In the genomic region with DNA sequence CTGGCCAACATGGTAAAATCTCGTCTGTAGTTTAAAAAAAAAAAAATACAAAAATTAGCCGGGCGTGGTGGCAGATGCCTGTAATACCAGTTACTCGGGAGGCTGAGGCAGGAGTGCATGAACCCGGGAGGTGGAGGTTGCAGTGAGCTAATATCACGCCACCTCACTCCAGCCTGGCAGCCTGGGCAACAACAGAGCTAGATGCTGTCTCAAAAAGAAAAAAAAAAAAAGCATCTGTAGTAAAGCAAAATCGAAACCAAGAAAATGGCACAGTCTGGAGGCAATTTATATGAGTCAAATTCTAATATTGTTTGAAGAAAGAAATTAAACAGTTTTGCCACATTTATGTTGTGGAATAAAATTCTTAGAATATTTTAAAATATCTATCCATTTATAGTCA, we compare ENCODE assay signal across 17 cellular contexts.
DNase-seq lines count a peak whose midpoint lies in the region; ATAC-seq, FAIRE-seq and TF ChIP-seq lines count a peak whose summit lies in the region.
"Had no signal": no experiment of that assay in that cellular context is flagged by ENCODE, and none has a peak within 500 bp of the region (broad histone marks: within the 10 kb centered on the region; RNA-seq: fewer than 3 reads in every experiment).

No MANE protein-coding gene starts in this region.

- H3K4me1 Mint-ChIP-seq in naive thymus-derived CD8-positive, alpha-beta T cell: no peaks in the 10 kb centered on the region
- H3K4me1 Mint-ChIP-seq in MCF 10A (ENCODE audit: insufficient read depth, unreplicated experiment): no peaks in the 10 kb centered on the region
- H3K4me1 Mint-ChIP-seq: B cell had no signal

- H3K27me3 ChIP-seq in mesendoderm (ENCODE audit: insufficient read depth, low read length, poor library complexity): no peaks in the 10 kb centered on the region
- H3K27me3 ChIP-seq: BLaER1 treated with 17β-estradiol and CSF1 and Interleukin-3, amounts not matched to agents 10 nM and 100 nM had no signal

- BruUV-seq in MCF 10A (replicated peaks; lab: Mats Ljungman, UMichigan): no TSS peak

- H3K36me3 Mint-ChIP-seq in naive thymus-derived CD8-positive, alpha-beta T cell: no peaks in the 10 kb centered on the region
- H3K36me3 Mint-ChIP-seq in MCF 10A (ENCODE audit: insufficient read depth, unreplicated experiment): no peaks in the 10 kb centered on the region
- H3K36me3 Mint-ChIP-seq: CD8-positive, alpha-beta T cell had no signal

- no peaks in the 10 kb centered on the region for H3K79me2 ChIP-seq in mesendoderm (ENCODE audit: control insufficient read depth, insufficient read depth, low read length)

- no peaks in the 10 kb centered on the region for H3K36me3 ChIP-seq in mesendoderm (ENCODE audit: control insufficient read depth, insufficient read depth, low read length)
- H3K36me3 ChIP-seq: BLaER1 treated with 17β-estradiol and CSF1 and Interleukin-3, amounts not matched to agents 10 nM and 100 nM; HAP-1 had no signal

- peaks cover 0 to 9% (median 0%) of the 10 kb centered on the region in 9 donors for H3K9me3 Mint-ChIP-seq in naive thymus-derived CD8-positive, alpha-beta T cell
- H3K9me3 Mint-ChIP-seq in MCF 10A (ENCODE audit: unreplicated experiment): no peaks in the 10 kb centered on the region

- FAIRE-seq in A204.1 (lab: Jason Lieb, UNC): peak; percentile 14
- FAIRE-seq: GM12891, GM18507 had no signal

- H3K27me3 Mint-ChIP-seq in naive thymus-derived CD8-positive, alpha-beta T cell: no peaks in the 10 kb centered on the region
- no peaks in the 10 kb centered on the region for H3K27me3 Mint-ChIP-seq in MCF 10A (ENCODE audit: insufficient read depth, unreplicated experiment)
- H3K27me3 Mint-ChIP-seq: B cell had no signal

- in situ Hi-C loops in GM13976 (cut with MboI; ENCODE audit: low sequenced_read_pairs, unreplicated experiment): no loop called here

- DNase-seq in H4 (ENCODE audit: low spot score) (peak; percentile 13), OCI-M1 (lab: John Stamatoyannopoulos, UW) (peak; percentile 23), mesendoderm (no peak), GM13976 (ENCODE audit: low spot score) (no peak), MCF 10A (ENCODE audit: unreplicated experiment) (no peak)
- no peak for DNase-seq in naive thymus-derived CD8-positive, alpha-beta T cell
- DNase-seq: 8988T; Calu3; CD8-positive, alpha-beta T cell; DMS79 treated with DMSO at 0.1 percent for 48 hours; GF-D8 had no signal

- H3K4me3 Mint-ChIP-seq in naive thymus-derived CD8-positive, alpha-beta T cell: no peak overlapping the region
- no peak overlapping the region for H3K4me3 Mint-ChIP-seq in MCF 10A (ENCODE audit: unreplicated experiment)
- H3K4me3 Mint-ChIP-seq: B cell; CD8-positive, alpha-beta T cell had no signal

- no peak overlapping the region for H3K4me2 ChIP-seq in mesendoderm (ENCODE audit: low read length)
- H3K4me2 ChIP-seq: BLaER1 treated with 17β-estradiol and CSF1 and Interleukin-3, amounts not matched to agents 10 nM and 100 nM had no signal

- no peak overlapping the region for H4K8ac ChIP-seq in mesendoderm (ENCODE audit: low read depth, low read length)

- H3K23ac ChIP-seq in mesendoderm (ENCODE audit: low read length): no peak overlapping the region

- H3K9ac ChIP-seq in mesendoderm (ENCODE audit: low read length): no peak overlapping the region
- H3K9ac ChIP-seq: BLaER1 treated with 17β-estradiol and CSF1 and Interleukin-3, amounts not matched to agents 10 nM and 100 nM had no signal

- H3K27ac ChIP-seq in mesendoderm (ENCODE audit: low read depth, low read length): no peak overlapping the region
- H3K27ac ChIP-seq: BLaER1 treated with 17β-estradiol and CSF1 and Interleukin-3, amounts not matched to agents 10 nM and 100 nM had no signal

- POLR2A ChIA-PET in naive thymus-derived CD8-positive, alpha-beta T cell (lab: Charles Lee): no interaction called here
- POLR2A ChIA-PET in MCF 10A (lab: Yijun Ruan, JAX): interaction anchor here (0.6 kb wide), 1 partner anchor 298 kb away, joined by 3 read pairs; no protein-coding TSS in a partner anchor

- intact Hi-C loops in MCF 10A (cut with micrococcal nuclease): no loop called here

- H2BK15ac ChIP-seq in mesendoderm (replicated peaks; ENCODE audit: low read depth): no peak overlapping the region

- H2BK5ac ChIP-seq in mesendoderm (ENCODE audit: low read length): no peak overlapping the region

- H3K27ac Mint-ChIP-seq in naive thymus-derived CD8-positive, alpha-beta T cell: no peak overlapping the region
- H3K27ac Mint-ChIP-seq in MCF 10A (ENCODE audit: low read depth, unreplicated experiment): no peak overlapping the region
- H3K27ac Mint-ChIP-seq: B cell; CD8-positive, alpha-beta T cell had no signal

- CTCF ChIA-PET in MCF 10A (lab: Yijun Ruan, JAX): no interaction called here

- H3K4me1 ChIP-seq in mesendoderm (ENCODE audit: control insufficient read depth, low read depth, low read length): no peaks in the 10 kb centered on the region
- H3K4me1 ChIP-seq: BLaER1 treated with 17β-estradiol and CSF1 and Interleukin-3, amounts not matched to agents 10 nM and 100 nM had no signal

- no peak overlapping the region for H2BK120ac ChIP-seq in mesendoderm (ENCODE audit: low read depth, low read length)

- H3K79me1 ChIP-seq in mesendoderm (ENCODE audit: low read length): no peaks in the 10 kb centered on the region

- WGBS in mesendoderm (ENCODE audit: extremely low coverage, insufficient coverage, low lambda C conversion rate): no CpG with 5 or more reads among the region's 7 CpGs

- no peak overlapping the region for H2AK5ac ChIP-seq in mesendoderm (ENCODE audit: low read length)

- H3K18ac ChIP-seq in mesendoderm (ENCODE audit: low read length): no peak overlapping the region

- ATAC-seq in naive thymus-derived CD8-positive, alpha-beta T cell: no peak
- ATAC-seq: CD8-positive, alpha-beta T cell had no signal

- no peak overlapping the region for H3K4me3 ChIP-seq in mesendoderm (ENCODE audit: low read length)
- H3K4me3 ChIP-seq: BLaER1 treated with 17β-estradiol and CSF1 and Interleukin-3, amounts not matched to agents 10 nM and 100 nM; HAP-1 had no signal

- H3K4ac ChIP-seq in mesendoderm (ENCODE audit: low read depth, low read length): peak overlapping the region; percentile 3

- no peak overlapping the region for H4K5ac ChIP-seq in mesendoderm (ENCODE audit: low read length)

- TF ChIP-seq CTCF in GM13976 (IDR thresholded peaks at IDR 0.05; ENCODE audit: borderline replicate concordance, control extremely low read depth, extremely low read depth, insufficient read depth, missing control alignments) (no peak), MCF 10A (IDR thresholded peaks at IDR 0.05; ENCODE audit: unreplicated experiment) (no peak)

- H3K56ac ChIP-seq in mesendoderm (ENCODE audit: low read length): no peak overlapping the region

Comparison
In these comparisons a context has a peak if more than half of its experiments do, and no peak if none do; other contexts are left out.
1. DNase-seq: peak in H4 (single experiment) and OCI-M1 (single experiment); none in mesendoderm (single experiment), naive thymus-derived CD8-positive, alpha-beta T cell (0 of 10), GM13976 (single experiment) and MCF 10A (single experiment).